In the genomic region with DNA sequence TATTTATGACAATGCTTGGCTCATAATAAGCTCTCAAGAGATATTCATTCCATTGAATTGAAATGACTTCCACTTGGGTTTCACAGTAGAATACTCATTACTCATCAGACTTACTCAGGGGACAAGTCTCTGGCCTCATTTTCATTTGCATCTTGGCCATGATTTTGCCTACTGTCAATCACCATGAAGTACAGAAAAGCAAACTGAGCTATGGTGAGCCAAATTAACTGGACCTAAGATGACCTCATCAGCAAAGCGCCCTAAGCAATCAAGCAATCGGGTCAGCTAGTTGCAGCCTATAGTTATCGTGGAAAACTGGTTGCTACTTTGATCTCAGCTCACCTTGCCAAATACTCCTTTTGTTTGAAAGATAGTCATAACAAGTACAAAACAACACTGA, we compare ENCODE assay signal across 26 cellular contexts.
"Had no signal": no experiment of that assay in that cellular context is flagged by ENCODE, and none has a peak within 500 bp of the region (broad histone marks: within the 10 kb centered on the region; RNA-seq: fewer than 3 reads in every experiment).

No MANE protein-coding gene starts in this region.

- ATAC-seq: mucosa of descending colon; naive thymus-derived CD4-positive, alpha-beta T cell; natural killer cell treated with Interleukin-12 subunit alpha and Interleukin-12 subunit beta and Interleukin-15 and Interleukin-18, amount 100 ng/mL, for 72 hours; stimulated activated memory B cell treated with anti-CD40 and anti-IgM and Interleukin-4, amounts not matched to agents 10 μg/mL and 1 μg/mL and 100 μg/mL, for 72 hours; stimulated activated naive CD8-positive, alpha-beta T cell treated with anti-CD3 and anti-CD28 coated beads, Interleukin-15, amount 100 ng/mL, for 72 hours; upper lobe of right lung had no signal

- H3K36me3 ChIP-seq: left ventricle myocardium inferior, ovary, right atrium auricular region, thyroid gland, transverse colon, upper lobe of right lung had no signal

- DNase-seq: hippocampal formation; immature natural killer cell; kidney; left ventricle myocardium inferior; mesendoderm; mucosa of descending colon; naive thymus-derived CD4-positive, alpha-beta T cell; ovary; right lobe of liver; stimulated activated CD4-positive, alpha-beta T cell treated with anti-CD3 and anti-CD28 coated beads, Interleukin-1b, Interleukin-23, amount 100 ng/mL, for 48 hours; stimulated activated CD4-positive, alpha-beta T cell treated with anti-CD3 and anti-CD28 coated beads, Interleukin-2, amount 100 ng/mL, for 48 hours; stimulated activated CD4-positive, alpha-beta T cell treated with anti-CD3 and anti-CD28 coated beads, Interleukin-4, amount 100 ng/mL, for 4 hours; stimulated activated CD8-positive, alpha-beta memory T cell treated with anti-CD3 and anti-CD28 coated beads, Interleukin-4, amount 100 ng/mL, for 48 hours; stimulated activated naive CD4-positive, alpha-beta T cell treated with Interleukin-2 at 50 U/mL for 16 hours; stimulated activated naive CD8-positive, alpha-beta T cell treated with anti-CD3 and anti-CD28 coated beads, Interleukin-15, amount 100 ng/mL, for 72 hours; substantia nigra; thyroid gland; transverse colon; upper lobe of right lung had no signal

- H3K4me1 ChIP-seq: left ventricle myocardium inferior, right atrium auricular region, right lobe of liver, thyroid gland, transverse colon, upper lobe of right lung had no signal

- H3K4me2 ChIP-seq: smooth muscle cell had no signal

- FAIRE-seq: islet of Langerhans, kidney, urothelium cell line had no signal

- H3K4me3 ChIP-seq: left ventricle myocardium inferior, lung, mucosa of descending colon, ovary, right atrium auricular region, right lobe of liver, smooth muscle cell, thyroid gland, transverse colon, upper lobe of right lung had no signal

- H3K27ac ChIP-seq: left ventricle myocardium inferior, ovary, right atrium auricular region, right lobe of liver, thyroid gland, transverse colon, upper lobe of right lung had no signal

- H3K9me3 ChIP-seq: left ventricle myocardium inferior, mucosa of descending colon, ovary, right atrium auricular region, right lobe of liver, thyroid gland, transverse colon, upper lobe of right lung had no signal

- H3K27me3 ChIP-seq: ovary, right atrium auricular region, right lobe of liver, thyroid gland, transverse colon, upper lobe of right lung had no signal
